Comparison of ENCODE assay signal across 1 cellular context in genomic region chr12:115203661-115204060, GRCh38.
TF ChIP-seq lines count a peak whose summit lies in the region.

No MANE protein-coding gene starts in this region.

TF ChIP-seq in HepG2, 621 proteins besides CTCF, POLR2A, EP300 and RAD21 (continued from another document):
- TF ChIP-seq, protein P1, sequence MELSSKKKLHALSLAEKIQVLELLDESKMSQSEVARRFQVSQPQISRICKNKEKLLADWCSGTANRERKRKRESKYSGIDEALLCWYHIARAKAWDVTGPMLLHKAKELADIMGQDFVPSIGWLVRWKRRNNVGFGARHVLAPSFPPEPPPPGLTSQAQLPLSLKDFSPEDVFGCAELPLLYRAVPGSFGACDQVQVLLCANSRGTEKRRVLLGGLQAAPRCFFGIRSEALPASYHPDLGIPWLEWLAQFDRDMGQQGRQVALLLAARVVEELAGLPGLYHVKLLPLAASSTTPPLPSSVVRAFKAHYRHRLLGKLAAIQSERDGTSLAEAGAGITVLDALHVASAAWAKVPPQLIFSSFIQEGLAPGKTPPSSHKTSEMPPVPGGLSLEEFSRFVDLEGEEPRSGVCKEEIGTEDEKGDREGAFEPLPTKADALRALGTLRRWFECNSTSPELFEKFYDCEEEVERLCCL (CRISPR knock-in tag; IDR thresholded peaks at IDR 0.05; ENCODE audit: borderline replicate concordance): no peak
TF ChIP-seq in HepG2: peak in this region for 0.
